29 cellular contexts compared by ENCODE assay signal in the genomic region with DNA sequence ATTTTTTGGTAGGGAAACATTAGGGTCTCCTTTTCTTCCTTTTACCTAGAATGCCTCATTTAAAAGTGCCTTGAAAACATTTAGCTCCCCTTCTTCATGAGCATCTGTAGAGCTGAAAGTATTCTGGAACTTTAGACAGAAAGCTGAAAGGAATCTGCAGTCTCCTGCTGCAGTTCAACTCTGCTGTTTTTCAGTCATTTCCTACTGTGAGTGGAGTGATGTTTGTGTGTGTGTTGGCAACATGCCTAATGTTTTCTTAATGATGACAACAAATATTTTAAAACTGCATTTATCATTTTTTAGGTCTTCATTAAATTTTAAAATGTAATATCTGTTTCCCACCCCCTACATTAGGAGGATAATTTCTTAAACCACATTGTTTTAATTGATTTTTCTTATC.
"Had no signal": no experiment of that assay in that cellular context is flagged by ENCODE, and none has a peak within 500 bp of the region (broad histone marks: within the 10 kb centered on the region; RNA-seq: fewer than 3 reads in every experiment).

No MANE protein-coding gene starts in this region.

- H3K79me2 ChIP-seq: parathyroid adenoma had no signal

- H3K4me1 ChIP-seq: adrenal gland, ascending aorta, parathyroid adenoma, psoas muscle, sigmoid colon, upper lobe of left lung, vagina had no signal

- H3K9me3 ChIP-seq: adrenal gland, ascending aorta, psoas muscle, sigmoid colon, upper lobe of left lung, vagina had no signal

- H3K27ac ChIP-seq: adrenal gland, ascending aorta, parathyroid adenoma, psoas muscle, sigmoid colon, upper lobe of left lung, vagina had no signal

- H3K9ac ChIP-seq: parathyroid adenoma had no signal

- FAIRE-seq: keratinocyte, small intestine had no signal

- DNase-seq: activated CD4-positive, alpha-beta T cell treated with anti-CD3 and anti-CD28 coated beads for 48 hours; activated CD4-positive, alpha-beta T cell treated with anti-CD3 and anti-CD28 coated beads, Interleukin-2, amount 50 U/mL, for 48 hours; activated CD8-positive, alpha-beta memory T cell treated with anti-CD3 and anti-CD28 coated beads for 24 hours; activated effector memory CD4-positive, alpha-beta T cell treated with Interleukin-2 at 50 U/mL for 16 hours; activated naive CD4-positive, alpha-beta T cell treated with Interleukin-2 at 50 U/mL for 16 hours; adrenal gland; effector CD4-positive, alpha-beta T cell; foreskin fibroblast; head of caudate nucleus; hippocampal formation; left cardiac atrium; left ventricle myocardium superior; mammary epithelial cell; midbrain; naive thymus-derived CD4-positive, alpha-beta T cell; nucleus accumbens; psoas muscle; sigmoid colon; small intestine; stimulated activated CD4-positive, alpha-beta T cell treated with anti-CD3 and anti-CD28 coated beads, Interleukin-4, amount 100 ng/mL, for 24 hours; stimulated activated naive CD8-positive, alpha-beta T cell treated with anti-CD3 and anti-CD28 coated beads, Interleukin-15, amount 100 ng/mL, for 72 hours; substantia nigra; upper lobe of left lung had no signal

- ATAC-seq: activated CD4-positive, CD25-positive, alpha-beta regulatory T cell treated with anti-CD3 and anti-CD28 coated beads, Interleukin-2, amount 50 U/mL, for 24 hours; left cardiac atrium; left ventricle myocardium superior; naive thymus-derived CD4-positive, alpha-beta T cell; psoas muscle; stimulated activated effector memory CD8-positive, alpha-beta T cell treated with anti-CD3 and anti-CD28 coated beads, Interleukin-12 subunit alpha, Interleukin-12 subunit beta, amount 100 ng/mL, for 72 hours; stimulated activated naive CD8-positive, alpha-beta T cell treated with anti-CD3 and anti-CD28 coated beads, Interleukin-15, amount 100 ng/mL, for 72 hours had no signal

- H3K4me3 ChIP-seq: adrenal gland, ascending aorta, psoas muscle, sigmoid colon, upper lobe of left lung, vagina had no signal

- H2AFZ ChIP-seq: parathyroid adenoma had no signal

- H3K36me3 ChIP-seq: adrenal gland had no signal

- H3K27me3 ChIP-seq: adrenal gland, ascending aorta, sigmoid colon, upper lobe of left lung, vagina had no signal
